ENCODE assay signal across 7 cellular contexts in genomic region chr17:38751803-38752118, GRCh38. TPM values are rescaled to one million over a fixed set of nuclear protein-coding genes. Genes with fewer than 3 reads are reported as not detected.
DNase-seq lines count a peak whose midpoint lies in the region; ATAC-seq lines count a peak whose summit lies in the region.

No MANE protein-coding gene starts in this region.

- peak; percentile 24 for ATAC-seq in GM18520 (IDR thresholded peaks at IDR 0.05; ENCODE audit: unreplicated experiment)

- no peak overlapping the region for H2AK5ac ChIP-seq in mesendoderm (ENCODE audit: low read length)

- H4K5ac ChIP-seq in mesendoderm (ENCODE audit: low read length): no peak overlapping the region

- no peak overlapping the region for H3K27ac ChIP-seq in mesendoderm (ENCODE audit: low read depth, low read length)

- H2BK120ac ChIP-seq in mesendoderm (ENCODE audit: low read depth, low read length): no peak overlapping the region

- peaks cover 25% of the 10 kb centered on the region for H3K79me2 ChIP-seq in mesendoderm (ENCODE audit: control insufficient read depth, insufficient read depth, low read length)

- peak overlapping the region; percentile 76 for H3K4me2 ChIP-seq in mesendoderm (ENCODE audit: low read length)

- no peak overlapping the region for H3K23ac ChIP-seq in mesendoderm (ENCODE audit: low read length)

- DNase-seq in HS-5 (ENCODE audit: low read depth) (peak; percentile 56), NOMO-1 treated with dmso at 0.1 percent for 144 hours (lab: John Stamatoyannopoulos, UW; ENCODE audit: unreplicated experiment) (peak; percentile 46), mesendoderm (peak; percentile 93)
- peak; percentile 40 for DNase-seq in activated CD8-positive, alpha-beta memory T cell treated with anti-CD3 and anti-CD28 coated beads, Interleukin-2, amount 50 U/mL, for 1 hour (ENCODE audit: extremely low read depth)
- peak; percentile 60 for DNase-seq in stimulated activated CD8-positive, alpha-beta memory T cell treated with anti-CD3 and anti-CD28 coated beads, Interleukin-12 subunit alpha, Interleukin-12 subunit beta, amount 100 ng/mL, for 4 hours (ENCODE audit: low read depth)

- WGBS in mesendoderm (ENCODE audit: extremely low coverage, insufficient coverage, low lambda C conversion rate): no CpG with 5 or more reads among the region's 32 CpGs

- peak overlapping the region; percentile 25 for H3K4me3 ChIP-seq in endocrine pancreas (ENCODE audit: control insufficient read depth, insufficient read depth, low read length)
- H3K4me3 ChIP-seq in mesendoderm (ENCODE audit: low read length): peak overlapping the region; percentile 70

- H2BK5ac ChIP-seq in mesendoderm (ENCODE audit: low read length): peak overlapping the region; percentile 5

- H3K9me3 ChIP-seq in endocrine pancreas (ENCODE audit: control insufficient read depth, low read length): no peaks in the 10 kb centered on the region

- H3K56ac ChIP-seq in mesendoderm (ENCODE audit: low read length): peak overlapping the region; percentile 92

- H3K18ac ChIP-seq in mesendoderm (ENCODE audit: low read length): no peak overlapping the region

- H3K79me1 ChIP-seq in mesendoderm (ENCODE audit: low read length): peaks cover 11% of the 10 kb centered on the region

- H3K36me3 ChIP-seq in endocrine pancreas (ENCODE audit: control insufficient read depth, insufficient read depth, low read length) (peaks cover 3% of the 10 kb centered on the region), mesendoderm (ENCODE audit: control insufficient read depth, insufficient read depth, low read length) (peaks cover 2% of the 10 kb centered on the region)

- H3K4ac ChIP-seq in mesendoderm (ENCODE audit: low read depth, low read length): no peak overlapping the region

- no peaks in the 10 kb centered on the region for H3K27me3 ChIP-seq in endocrine pancreas (ENCODE audit: control insufficient read depth, insufficient read depth, low read length)
- no peaks in the 10 kb centered on the region for H3K27me3 ChIP-seq in mesendoderm (ENCODE audit: insufficient read depth, low read length, poor library complexity)

- no peak overlapping the region for H2BK15ac ChIP-seq in mesendoderm (replicated peaks; ENCODE audit: low read depth)

- H4K8ac ChIP-seq in mesendoderm (ENCODE audit: low read depth, low read length): no peak overlapping the region

- H3K4me1 ChIP-seq in endocrine pancreas (ENCODE audit: control insufficient read depth, insufficient read depth, low read length): no peaks in the 10 kb centered on the region
- peaks cover 10% of the 10 kb centered on the region for H3K4me1 ChIP-seq in mesendoderm (ENCODE audit: control insufficient read depth, low read depth, low read length)

- H3K9ac ChIP-seq in endocrine pancreas (ENCODE audit: control insufficient read depth, insufficient read depth, low read length): no peak overlapping the region
- H3K9ac ChIP-seq in mesendoderm (ENCODE audit: low read length): peak overlapping the region; percentile 75

RNA-seq across cellular contexts. Expression of gene PSMB3, which starts 0.8 kb away (rescaled TPM):
- 307 TPM for polyA plus RNA-seq in mesendoderm (2013, experiment 1 of 2)
- polyA plus RNA-seq in mesendoderm (2013, experiment 2 of 2): 321 TPM

RNA-seq across cellular contexts. Expression of gene PCGF2, which starts 3.6 kb away (rescaled TPM):
- 56.1 TPM for polyA plus RNA-seq in mesendoderm (2013, experiment 1 of 2)
- polyA plus RNA-seq in mesendoderm (2013, experiment 2 of 2): 55.8 TPM

RNA-seq across cellular contexts. Expression of gene CISD3, which starts 21.6 kb away (rescaled TPM):
- polyA plus RNA-seq in mesendoderm (2013, experiment 1 of 2): 7.5 TPM
- polyA plus RNA-seq in mesendoderm (2013, experiment 2 of 2): 8.7 TPM

RNA-seq across cellular contexts. Expression of gene MLLT6, which starts 46.7 kb away (rescaled TPM):
- 5.4 TPM for polyA plus RNA-seq in mesendoderm (2013, experiment 1 of 2)
- 5.4 TPM for polyA plus RNA-seq in mesendoderm (2013, experiment 2 of 2)

RNA-seq across cellular contexts. Expression of gene PIP4K2B, which starts 47.6 kb away (rescaled TPM):
- 35.3 TPM for polyA plus RNA-seq in mesendoderm (2013, experiment 1 of 2)
- 35.2 TPM for polyA plus RNA-seq in mesendoderm (2013, experiment 2 of 2)

Comparison
In these comparisons a context has a peak if more than half of its experiments do, and no peak if none do; other contexts are left out.
1. DNase-seq: peak in every context shown above with its lines; median percentile 93 in mesendoderm; 60 in stimulated activated CD8-positive, alpha-beta memory T cell treated with anti-CD3 and anti-CD28 coated beads, Interleukin-12 subunit alpha, Interleukin-12 subunit beta, amount 100 ng/mL, for 4 hours; 56 in HS-5; 46 in NOMO-1 treated with dmso at 0.1 percent for 144 hours; 40 in activated CD8-positive, alpha-beta memory T cell treated with anti-CD3 and anti-CD28 coated beads, Interleukin-2, amount 50 U/mL, for 1 hour.